Comparison of ENCODE assay signal across 13 cellular contexts in the genomic region with DNA sequence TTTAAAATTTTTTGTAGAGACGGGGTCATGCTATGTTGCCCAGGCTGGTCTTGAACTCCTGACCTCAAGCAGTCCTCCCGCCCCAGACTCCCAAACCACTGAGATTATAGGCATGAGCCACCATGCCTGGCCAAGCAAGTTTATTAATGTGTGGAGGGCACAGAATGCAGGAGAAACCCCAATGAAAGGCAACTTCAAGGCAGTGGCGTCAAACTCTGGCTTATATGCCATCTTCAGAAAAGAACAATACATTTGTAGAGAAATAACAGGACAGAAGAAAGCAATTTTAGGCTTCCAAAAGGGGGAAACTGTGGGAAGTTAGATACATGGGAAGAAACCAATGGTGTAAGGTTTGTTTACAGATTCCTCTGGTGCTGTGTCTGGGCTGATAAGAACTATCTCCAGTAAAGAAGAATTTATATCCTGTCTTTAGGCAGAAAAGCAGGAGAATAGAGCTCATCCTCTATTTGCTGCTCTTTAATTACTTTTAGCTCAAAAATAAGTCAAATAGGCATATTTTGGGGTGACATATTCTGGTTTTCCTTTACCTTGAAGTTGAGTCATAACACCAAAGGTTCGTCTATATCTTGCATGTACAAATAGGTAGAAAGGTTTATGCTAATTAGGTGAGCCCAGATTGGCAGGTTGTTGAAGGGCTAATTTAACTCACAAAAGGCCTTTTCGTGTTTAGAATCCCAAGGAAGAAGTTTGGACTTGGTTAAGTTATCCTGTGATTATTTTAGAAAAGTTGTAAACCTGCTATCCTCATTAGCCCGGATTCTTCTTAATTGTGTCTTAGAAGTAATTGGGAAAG. TPM values are rescaled to one million over a fixed set of nuclear protein-coding genes. Genes with fewer than 3 reads are reported as not detected.
A peak's percentile ranks its signal among the peaks of the same experiment; 100 is the strongest.
DNase-seq lines count a peak whose midpoint lies in the region; ATAC-seq and TF ChIP-seq lines count a peak whose summit lies in the region.
"Had no signal": no experiment of that assay in that cellular context is flagged by ENCODE, and none has a peak within 500 bp of the region (broad histone marks: within the 10 kb centered on the region; RNA-seq: fewer than 3 reads in every experiment).

No MANE protein-coding gene starts in this region.

- no peak for ATAC-seq in left cardiac atrium
- ATAC-seq: GM12878 had no signal

- H3K36me3 ChIP-seq in cardiac muscle cell (no peaks in the 10 kb centered on the region), ovary (no peaks in the 10 kb centered on the region), WERI-Rb-1 (no peaks in the 10 kb centered on the region)
- H3K36me3 ChIP-seq: BLaER1 had no signal

- intact Hi-C loops in left cardiac atrium (cut with DNase I) (no loop called here), ovary (cut with DNase I) (no loop called here)

- H3K4me1 ChIP-seq in cardiac muscle cell (ENCODE audit: low read depth) (peaks cover 75% of the 10 kb centered on the region), ovary (ENCODE audit: insufficient read depth) (peaks cover 16% of the 10 kb centered on the region)
- H3K4me1 ChIP-seq: BLaER1 had no signal

- TF ChIP-seq CTCF in cardiac muscle cell (IDR thresholded peaks at IDR 0.05; ENCODE audit: low read depth, low read length), result no peak
- TF ChIP-seq CTCF in ovary (IDR thresholded peaks at IDR 0.05), result no peak
- TF ChIP-seq CTCF in WERI-Rb-1 (IDR thresholded peaks at IDR 0.05; ENCODE audit: low read depth, low read length), result no peak

- DNase-seq in cardiac muscle cell (ENCODE audit: low read depth in 1 of 2, low spot score in 1 of 2) (no peak), left cardiac atrium (no peak), erythroblast (lab: John Stamatoyannopoulos, UW) (peak; percentile 48 to 54), ovary (no peak), WERI-Rb-1 (no peak), DMS53 (lab: John Stamatoyannopoulos, UW) (no peak), DMS114 treated with DMSO at 0.1 percent for 48 hours (lab: John Stamatoyannopoulos, UW; ENCODE audit: unreplicated experiment) (no peak)
- DNase-seq: 8988T, AML-193, DMS79, HCEC 1CT had no signal

- H3K27me3 ChIP-seq in cardiac muscle cell, result no peaks in the 10 kb centered on the region
- H3K27me3 ChIP-seq in ovary, result no peaks in the 10 kb centered on the region
- no peaks in the 10 kb centered on the region for H3K27me3 ChIP-seq in WERI-Rb-1 (ENCODE audit: insufficient read depth, low read depth, severe bottlenecking)
- H3K27me3 ChIP-seq: BLaER1 had no signal

- TF ChIP-seq POLR2A in erythroblast (IDR thresholded peaks at IDR 0.05; ENCODE audit: low read length) (no peak), ovary (IDR thresholded peaks at IDR 0.05) (no peak)

- TF ChIP-seq EP300 in ovary (IDR thresholded peaks at IDR 0.05), result no peak

- H3K27ac ChIP-seq in cardiac muscle cell (peak overlapping the region; percentile 91), ovary (peak overlapping the region; percentile 9 to 61), WERI-Rb-1 (no peak overlapping the region)
- H3K27ac ChIP-seq: BLaER1 had no signal

- H3K9me3 ChIP-seq in cardiac muscle cell (ENCODE audit: low read depth) (no peaks in the 10 kb centered on the region), ovary (no peaks in the 10 kb centered on the region), WERI-Rb-1 (ENCODE audit: severe bottlenecking) (peaks cover 5% of the 10 kb centered on the region)
- H3K9me3 ChIP-seq: BLaER1 had no signal

- H3K4me3 ChIP-seq in cardiac muscle cell (no peak overlapping the region), ovary (no peak overlapping the region), WERI-Rb-1 (ENCODE audit: low read depth, low read length) (no peak overlapping the region)
- H3K4me3 ChIP-seq: BLaER1, GM12878 had no signal

- WGBS in ovary, 3 donors, result 30 to 48% (median 41%) methylated on average over 6 of the region's 6 CpGs

RNA-seq across cellular contexts. Expression of a gene that starts 26.0 kb away (rescaled TPM):
- total RNA-seq in cardiac muscle cell, result 38.9 and 48.5 TPM in 2 replicates
- 46.9 and 66.3 TPM in 2 replicates for polyA plus RNA-seq in cardiac muscle cell
- 10 to 100 TPM; 39.1 to 66.5 TPM for total RNA-seq in left cardiac atrium
- total RNA-seq in ovary, result 100 to 1,000 TPM in 1 of 7 donors, 10 to 100 TPM in 6; 26.5 to 101 (median 73.9) TPM
- 10 to 100 TPM; 41.7 to 66.2 TPM for polyA plus RNA-seq in ovary

RNA-seq across cellular contexts. Expression of a gene that starts 36.4 kb away (rescaled TPM):
- total RNA-seq in cardiac muscle cell (75.9 and 143 TPM in 2 replicates), left cardiac atrium (10 to 100 TPM; 35.3 to 43.1 TPM), ovary (10 to 100 TPM; 23.8 to 51.8 (median 34.0) TPM)
- polyA plus RNA-seq in cardiac muscle cell (212 TPM in 2 replicates), ovary (10 to 100 TPM; 34.3 to 45.4 TPM)

RNA-seq across cellular contexts. Expression of a gene that starts 44.7 kb away (rescaled TPM):
- 52.0 and 52.5 TPM in 2 replicates for total RNA-seq in cardiac muscle cell
- polyA plus RNA-seq in cardiac muscle cell, result 67.0 and 77.7 TPM in 2 replicates
- 10 to 100 TPM in 1 of 2 donors, 1 to 10 TPM in 1; 8.4 to 12.0 TPM for total RNA-seq in left cardiac atrium
- 10 to 100 TPM; 11.7 to 26.9 (median 23.9) TPM for total RNA-seq in ovary
- 10 to 100 TPM; 17.6 to 24.8 TPM for polyA plus RNA-seq in ovary

Comparison
In these comparisons a context has a peak if more than half of its experiments do, and no peak if none do; other contexts are left out.
1. DNase-seq: peak in erythroblast (2 of 2); none in cardiac muscle cell (0 of 2), left cardiac atrium (single experiment), ovary (0 of 5), WERI-Rb-1 (single experiment), DMS53 (single experiment) and DMS114 treated with DMSO at 0.1 percent for 48 hours (single experiment).